ENCODE assay signal across 9 cellular contexts in the genomic region with DNA sequence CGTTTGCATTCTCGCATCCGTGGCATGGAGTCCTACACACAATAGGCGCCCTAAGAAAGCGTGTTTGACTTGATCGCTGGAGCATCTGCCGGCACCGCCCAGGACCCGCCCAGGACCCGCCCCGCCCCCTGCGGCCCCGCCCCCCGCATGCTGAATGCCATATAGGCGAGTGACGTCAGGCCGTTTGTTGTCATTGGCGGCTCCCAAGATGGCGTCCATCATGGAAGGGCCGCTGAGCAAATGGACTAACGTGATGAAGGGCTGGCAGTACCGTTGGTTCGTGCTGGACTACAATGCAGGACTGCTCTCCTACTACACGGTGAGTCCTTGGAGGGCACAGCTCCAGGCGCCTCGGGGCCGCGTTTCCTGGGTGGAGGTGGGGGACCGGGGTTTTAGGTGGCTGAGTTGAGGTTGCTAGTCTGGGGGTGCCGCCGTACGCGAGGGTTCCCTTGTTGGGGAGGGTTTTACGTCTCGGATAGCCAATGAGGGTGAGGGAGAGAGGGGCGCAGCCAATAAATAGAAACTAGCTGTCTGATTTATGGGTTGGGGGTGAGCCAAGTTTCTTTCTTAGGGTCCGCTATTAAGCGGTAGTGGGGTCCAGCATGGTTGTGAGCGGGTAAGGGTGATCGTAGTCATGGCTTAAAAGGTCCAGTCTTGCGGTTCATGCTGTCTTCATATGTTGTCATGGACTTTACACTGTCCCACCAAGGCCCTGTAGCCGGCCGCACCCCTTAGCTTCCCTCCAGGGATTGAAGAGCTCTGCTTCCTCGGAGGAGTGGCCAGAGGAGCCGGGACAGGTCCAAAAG. TPM values are rescaled to one million over a fixed set of nuclear protein-coding genes. Genes with fewer than 3 reads are reported as not detected.
DNase-seq lines count a peak whose midpoint lies in the region; ATAC-seq, FAIRE-seq and TF ChIP-seq lines count a peak whose summit lies in the region.
"Had no signal": no experiment of that assay in that cellular context is flagged by ENCODE, and none has a peak within 500 bp of the region (broad histone marks: within the 10 kb centered on the region; RNA-seq: fewer than 3 reads in every experiment).

A gene with protein sequence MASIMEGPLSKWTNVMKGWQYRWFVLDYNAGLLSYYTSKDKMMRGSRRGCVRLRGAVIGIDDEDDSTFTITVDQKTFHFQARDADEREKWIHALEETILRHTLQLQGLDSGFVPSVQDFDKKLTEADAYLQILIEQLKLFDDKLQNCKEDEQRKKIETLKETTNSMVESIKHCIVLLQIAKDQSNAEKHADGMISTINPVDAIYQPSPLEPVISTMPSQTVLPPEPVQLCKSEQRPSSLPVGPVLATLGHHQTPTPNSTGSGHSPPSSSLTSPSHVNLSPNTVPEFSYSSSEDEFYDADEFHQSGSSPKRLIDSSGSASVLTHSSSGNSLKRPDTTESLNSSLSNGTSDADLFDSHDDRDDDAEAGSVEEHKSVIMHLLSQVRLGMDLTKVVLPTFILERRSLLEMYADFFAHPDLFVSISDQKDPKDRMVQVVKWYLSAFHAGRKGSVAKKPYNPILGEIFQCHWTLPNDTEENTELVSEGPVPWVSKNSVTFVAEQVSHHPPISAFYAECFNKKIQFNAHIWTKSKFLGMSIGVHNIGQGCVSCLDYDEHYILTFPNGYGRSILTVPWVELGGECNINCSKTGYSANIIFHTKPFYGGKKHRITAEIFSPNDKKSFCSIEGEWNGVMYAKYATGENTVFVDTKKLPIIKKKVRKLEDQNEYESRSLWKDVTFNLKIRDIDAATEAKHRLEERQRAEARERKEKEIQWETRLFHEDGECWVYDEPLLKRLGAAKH (plus strand): TSS at position 190 of the 806 bp plus-strand sequence. CDS start 19 bp downstream, at position 209.

- intact Hi-C loops in left colon (cut with DNase I, micrococcal nuclease), result loop anchor here in 1 of 2 donors (10.0 kb wide), 1 partner anchor 148 kb away; no protein-coding TSS in a partner anchor

- DNase-seq in Ammon's horn (ENCODE audit: low spot score) (peak; percentile 96), GM19239 (ENCODE audit: insufficient read length, low spot score) (peak; percentile 87), NCI-H524 treated with DMSO at 0.1 percent for 48 hours (lab: John Stamatoyannopoulos, UW) (peak; percentile 38), choroid plexus epithelial cell (ENCODE audit: low read depth) (peak; percentile 92), left colon (peak; percentile 88 to 93)
- DNase-seq in activated CD4-positive, alpha-beta T cell treated with anti-CD3 and anti-CD28 coated beads for 4 hours, result peak; percentile 89 to 90
- peak; percentile 75 to 82 for DNase-seq in stimulated activated CD4-positive, alpha-beta T cell treated with anti-CD3 and anti-CD28 coated beads, Interleukin-1b, Interleukin-23, amount 100 ng/mL, for 4 hours (ENCODE audit: low read depth in 2 of 2)

- peak within 1 kb of the TSS; percentile 94 for H3K4me3 ChIP-seq in choroid plexus epithelial cell (ENCODE audit: low read depth, low read length)

- no peak for TF ChIP-seq CTCF in choroid plexus epithelial cell (conservative IDR thresholded peaks at IDR 0.05; ENCODE audit: low read depth, low read length)

- ATAC-seq in HG03457 (IDR thresholded peaks at IDR 0.05; ENCODE audit: unreplicated experiment) (peak; percentile 78), left colon (peak; percentile 96)

- FAIRE-seq in GM19239 (lab: Jason Lieb, UNC), result peak; percentile 93
- FAIRE-seq: colon had no signal

RNA-seq across cellular contexts. Expression of the gene that starts here (rescaled TPM):
- 10 to 100 TPM; 51.2 to 52.2 TPM for total RNA-seq in left colon

Comparison
In these comparisons a context has a peak if more than half of its experiments do, and no peak if none do; other contexts are left out.
1. Peak in every context shown above with its lines: DNase-seq, ATAC-seq and H3K4me3 ChIP-seq.
2. DNase-seq: peak in every context shown above with its lines; median percentile 96 in Ammon's horn; 92 in choroid plexus epithelial cell; 90 in left colon; 90 in activated CD4-positive, alpha-beta T cell treated with anti-CD3 and anti-CD28 coated beads for 4 hours; 87 in GM19239; 78 in stimulated activated CD4-positive, alpha-beta T cell treated with anti-CD3 and anti-CD28 coated beads, Interleukin-1b, Interleukin-23, amount 100 ng/mL, for 4 hours; 38 in NCI-H524 treated with DMSO at 0.1 percent for 48 hours.